ENCODE assay signal across 8 cellular contexts in the genomic region with DNA sequence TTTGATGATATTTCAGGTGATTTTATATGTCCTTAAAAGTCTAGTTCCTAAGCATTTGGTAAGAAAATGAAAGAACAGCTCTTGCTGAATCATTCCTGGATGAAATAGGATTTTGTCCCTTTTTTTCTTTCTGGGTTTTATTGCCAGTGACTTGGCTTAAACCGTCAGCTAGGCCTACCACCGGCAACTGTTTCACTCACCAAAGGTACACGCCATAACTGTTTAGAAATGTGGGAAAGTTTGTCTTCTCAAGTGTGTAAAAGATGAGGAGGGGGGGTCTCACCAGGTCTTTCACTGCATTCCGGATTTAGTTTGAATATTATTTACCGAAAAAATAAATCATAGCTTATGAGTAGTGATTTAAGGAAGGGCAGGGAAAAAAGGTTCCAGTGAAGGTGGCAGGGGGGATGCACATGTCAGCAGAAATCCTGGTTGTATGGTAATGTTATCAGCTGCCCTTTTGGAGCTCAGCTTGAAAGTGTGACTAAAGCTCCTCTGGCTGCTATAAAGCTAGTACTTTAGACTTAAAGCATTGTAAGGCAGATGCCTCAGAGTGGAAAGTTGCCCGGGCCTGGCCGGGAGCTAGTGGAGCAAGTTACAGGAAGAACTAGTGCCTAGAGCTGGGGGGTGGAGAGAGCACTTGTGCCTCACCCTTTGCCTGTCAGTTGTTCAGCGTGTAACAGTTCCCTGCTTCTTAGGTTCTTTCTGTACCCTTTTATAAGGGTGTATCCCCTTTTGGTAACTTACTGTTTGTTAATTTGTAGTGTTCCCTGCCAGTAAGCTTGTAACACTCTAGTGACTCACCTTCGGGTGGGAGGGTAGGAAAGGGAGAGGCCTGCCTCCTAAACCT. TPM values are rescaled to one million over a fixed set of nuclear protein-coding genes. Genes with fewer than 3 reads are reported as not detected.
DNase-seq lines count a peak whose midpoint lies in the region; ATAC-seq and TF ChIP-seq lines count a peak whose summit lies in the region.

No MANE protein-coding gene starts in this region.

- H3K9me3 ChIP-seq in CD4-positive, alpha-beta memory T cell (ENCODE audit: control insufficient read depth in 1 of 2, low read length in 2 of 2): no peaks in the 10 kb centered on the region
- H3K9me3 ChIP-seq in tibial nerve: no peaks in the 10 kb centered on the region

- peak in 1 of 2 donors; percentile 83 for TF ChIP-seq EP300 in tibial nerve (IDR thresholded peaks at IDR 0.05)

- POLR2A ChIA-PET in CD4-positive, alpha-beta memory T cell (lab: Charles Lee; ENCODE audit: partially characterized antibody): interaction anchor here (0.9 to 6.4 kb wide), 24 partner anchors 10 to 502 kb away, joined by 3 to 90 read pairs (median 6); a partner anchor contains a TSS

- H3K27me3 ChIP-seq in CD4-positive, alpha-beta memory T cell (ENCODE audit: insufficient read depth, low read length): no peaks in the 10 kb centered on the region
- no peaks in the 10 kb centered on the region for H3K27me3 ChIP-seq in tibial nerve

- no peak for ATAC-seq in activated CD8-positive, alpha-beta memory T cell treated with anti-CD3 and anti-CD28 coated beads, Interleukin-2, amount 10 ng/mL, durations not matched to agents 7 days and 5 days
- ATAC-seq in GM19035 (IDR thresholded peaks at IDR 0.05; ENCODE audit: unreplicated experiment): no peak

- TF ChIP-seq CTCF in fibroblast of mammary gland (conservative IDR thresholded peaks at IDR 0.05; ENCODE audit: control insufficient read depth, insufficient read depth, low read depth, low read length): no peak
- TF ChIP-seq CTCF in nephron progenitor cell (IDR thresholded peaks at IDR 0.05): no peak
- no peak for TF ChIP-seq CTCF in tibial nerve (IDR thresholded peaks at IDR 0.05)

- 48 to 51% methylated on average over 9 of the region's 9 CpGs for WGBS in tibial nerve, 2 donors

- H3K36me3 Mint-ChIP-seq in CD4-positive, alpha-beta memory T cell: peaks cover 0 to 23% of the 10 kb centered on the region in 2 donors
- H3K36me3 Mint-ChIP-seq in activated CD8-positive, alpha-beta memory T cell treated with anti-CD3 and anti-CD28 coated beads, Interleukin-2, amount 10 ng/mL, durations not matched to agents 7 days and 5 days: peaks cover 11% of the 10 kb centered on the region
- no peaks in the 10 kb centered on the region for H3K36me3 Mint-ChIP-seq in nephron progenitor cell (ENCODE audit: low read depth)

- TF ChIP-seq POLR2A in tibial nerve (IDR thresholded peaks at IDR 0.05): peak; percentile 34 to 50

- peaks cover 72% of the 10 kb centered on the region for H3K4me1 ChIP-seq in CD4-positive, alpha-beta memory T cell (ENCODE audit: insufficient read depth, low read length)
- peaks cover 0 to 77% (median 62%) of the 10 kb centered on the region in 4 donors for H3K4me1 ChIP-seq in tibial nerve

- peak overlapping the region; percentile 92 to 99 (median 96) for H3K27ac Mint-ChIP-seq in CD4-positive, alpha-beta memory T cell
- peak overlapping the region; percentile 93 for H3K27ac Mint-ChIP-seq in activated CD8-positive, alpha-beta memory T cell treated with anti-CD3 and anti-CD28 coated beads, Interleukin-2, amount 10 ng/mL, durations not matched to agents 7 days and 5 days
- H3K27ac Mint-ChIP-seq in nephron progenitor cell: peak overlapping the region; percentile 53

- peak overlapping the region; percentile 82 to 99 (median 98) for H3K4me3 Mint-ChIP-seq in CD4-positive, alpha-beta memory T cell
- peak overlapping the region; percentile 96 for H3K4me3 Mint-ChIP-seq in activated CD8-positive, alpha-beta memory T cell treated with anti-CD3 and anti-CD28 coated beads, Interleukin-2, amount 10 ng/mL, durations not matched to agents 7 days and 5 days
- H3K4me3 Mint-ChIP-seq in nephron progenitor cell: peak overlapping the region; percentile 96

- H3K27ac ChIP-seq in CD4-positive, alpha-beta memory T cell (ENCODE audit: low read depth, low read length): peak overlapping the region; percentile 71
- H3K27ac ChIP-seq in tibial nerve: peak overlapping the region; percentile 45 to 99 (median 94)

- peaks cover 54 to 78% (median 63%) of the 10 kb centered on the region in 4 donors for H3K4me1 Mint-ChIP-seq in CD4-positive, alpha-beta memory T cell
- peaks cover 59% of the 10 kb centered on the region for H3K4me1 Mint-ChIP-seq in activated CD8-positive, alpha-beta memory T cell treated with anti-CD3 and anti-CD28 coated beads, Interleukin-2, amount 10 ng/mL, durations not matched to agents 7 days and 5 days
- H3K4me1 Mint-ChIP-seq in nephron progenitor cell: peaks cover 60% of the 10 kb centered on the region

- H3K27me3 Mint-ChIP-seq in CD4-positive, alpha-beta memory T cell: peaks cover 0 to 1% of the 10 kb centered on the region in 2 donors
- peaks cover 8% of the 10 kb centered on the region for H3K27me3 Mint-ChIP-seq in activated CD8-positive, alpha-beta memory T cell treated with anti-CD3 and anti-CD28 coated beads, Interleukin-2, amount 10 ng/mL, durations not matched to agents 7 days and 5 days
- H3K27me3 Mint-ChIP-seq in nephron progenitor cell (ENCODE audit: low read depth, poor library complexity): peaks cover 15% of the 10 kb centered on the region

- intact Hi-C loops in CD4-positive, alpha-beta memory T cell (cut with micrococcal nuclease): loop anchor here (1.0 to 10.0 kb wide), 8 partner anchors 8 to 389 kb away; a partner anchor contains a TSS

- H3K36me3 ChIP-seq in CD4-positive, alpha-beta memory T cell (ENCODE audit: insufficient read depth, low read length): peaks cover 5% of the 10 kb centered on the region
- no peaks in the 10 kb centered on the region for H3K36me3 ChIP-seq in tibial nerve

- H3K4me3 ChIP-seq in CD4-positive, alpha-beta memory T cell (ENCODE audit: low read length in 2 of 2): peak overlapping the region; percentile 25 to 82
- H3K4me3 ChIP-seq in fibroblast of mammary gland (ENCODE audit: control insufficient read depth, low read depth, low read length) (peak overlapping the region; percentile 85), tibial nerve (peak overlapping the region; percentile 71 to 92 (median 82))

- no peaks in the 10 kb centered on the region for H3K9me3 Mint-ChIP-seq in CD4-positive, alpha-beta memory T cell
- H3K9me3 Mint-ChIP-seq in activated CD8-positive, alpha-beta memory T cell treated with anti-CD3 and anti-CD28 coated beads, Interleukin-2, amount 10 ng/mL, durations not matched to agents 7 days and 5 days (ENCODE audit: low read depth): no peaks in the 10 kb centered on the region
- no peaks in the 10 kb centered on the region for H3K9me3 Mint-ChIP-seq in nephron progenitor cell

- CTCF ChIA-PET in CD4-positive, alpha-beta memory T cell (lab: Charles Lee; ENCODE audit: partially characterized antibody): interaction anchor here (1.0 to 4.1 kb wide), 16 partner anchors 9 to 208 kb away, joined by 3 to 18 read pairs (median 6); no protein-coding TSS in a partner anchor
- CTCF ChIA-PET in activated CD8-positive, alpha-beta memory T cell treated with anti-CD3 and anti-CD28 coated beads, Interleukin-2, amount 10 ng/mL, durations not matched to agents 7 days and 5 days (lab: Charles Lee): interaction anchor here (0.6 to 3.7 kb wide), 14 partner anchors 8 to 296 kb away, joined by 3 to 14 read pairs (median 4); no protein-coding TSS in a partner anchor

- DNase-seq in CD4-positive, alpha-beta memory T cell: peak; percentile 16 to 71 (median 30)
- DNase-seq in LHCN-M2 (ENCODE audit: low read depth): peak; percentile 85
- peak; percentile 52 for DNase-seq in activated CD8-positive, alpha-beta memory T cell treated with anti-CD3 and anti-CD28 coated beads, Interleukin-2, amount 10 ng/mL, durations not matched to agents 7 days and 5 days
- peak; percentile 96 for DNase-seq in fibroblast of mammary gland (ENCODE audit: low read depth)
- DNase-seq in nephron progenitor cell: peak; percentile 29
- DNase-seq in tibial nerve (ENCODE audit: low spot score in 2 of 2): peak; percentile 47 to 66
- DNase-seq in NCI-H2081 treated with DMSO at 0.1 percent for 48 hours (lab: John Stamatoyannopoulos, UW): no peak

RNA-seq across cellular contexts. Expression of a gene that starts 3.1 kb away (rescaled TPM):
- 100 to 1,000 TPM; 251 to 256 TPM for total RNA-seq in CD4-positive, alpha-beta memory T cell
- polyA plus RNA-seq in CD4-positive, alpha-beta memory T cell: 10 to 100 TPM; 46.5 to 74.3 TPM
- 74.6 and 83.9 TPM in 2 replicates for total RNA-seq in LHCN-M2 (2014; rRNA removed)
- 128 TPM for polyA plus RNA-seq in LHCN-M2 (2012)
- total RNA-seq in activated CD8-positive, alpha-beta memory T cell treated with anti-CD3 and anti-CD28 coated beads, Interleukin-2, amount 10 ng/mL, durations not matched to agents 7 days and 5 days: 100 to 1,000 TPM; 169 to 206 TPM
- 100 to 1,000 TPM; 226 to 325 (median 267) TPM for total RNA-seq in tibial nerve
